9 cellular contexts compared by ENCODE assay signal in the genomic region with DNA sequence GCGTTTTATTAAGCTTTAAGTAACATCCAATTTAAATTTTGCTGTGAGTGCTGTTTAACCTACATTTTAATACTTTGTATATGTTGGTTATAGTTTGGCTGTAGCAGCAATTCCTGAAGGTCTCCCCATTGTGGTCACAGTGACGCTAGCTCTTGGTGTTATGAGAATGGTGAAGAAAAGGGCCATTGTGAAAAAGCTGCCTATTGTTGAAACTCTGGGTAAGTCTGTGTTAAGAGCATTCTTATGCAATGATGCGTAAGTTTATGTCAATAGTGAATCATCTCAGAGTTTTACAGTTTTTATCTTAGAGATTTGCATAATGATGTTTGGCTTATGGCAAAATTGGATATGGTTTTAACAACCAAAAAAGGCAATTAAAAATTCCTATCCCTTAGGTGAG.
DNase-seq lines count a peak whose midpoint lies in the region; ATAC-seq and TF ChIP-seq lines count a peak whose summit lies in the region.
"Had no signal": no experiment of that assay in that cellular context is flagged by ENCODE, and none has a peak within 500 bp of the region (broad histone marks: within the 10 kb centered on the region; RNA-seq: fewer than 3 reads in every experiment).

No MANE protein-coding gene starts in this region.

- no peak for TF ChIP-seq CTCF in fibroblast of the aortic adventitia (IDR thresholded peaks at IDR 0.05; ENCODE audit: insufficient read depth, low read length)

- peak; percentile 36 for ATAC-seq in sciatic nerve

- intact Hi-C loops in sciatic nerve (cut with DNase I), result no loop called here

- DNase-seq in HCEC 1CT (peak; percentile 95), SIG-M5 (lab: John Stamatoyannopoulos, UW) (peak; percentile 7), fibroblast of the aortic adventitia (ENCODE audit: low read depth) (peak; percentile 96), sciatic nerve (ENCODE audit: low spot score) (no peak), mucosa of gallbladder (ENCODE audit: low spot score) (no peak), SKM-1 (lab: John Stamatoyannopoulos, UW; ENCODE audit: unreplicated experiment) (no peak), NCI-H1417 (lab: John Stamatoyannopoulos, UW) (no peak)
- DNase-seq in activated CD4-positive, alpha-beta T cell treated with anti-CD3 and anti-CD28 coated beads for 1 hour, result no peak
- DNase-seq: NCI-H187 treated with DMSO at 0.1 percent for 48 hours had no signal

- no peak overlapping the region for H3K4me3 ChIP-seq in fibroblast of the aortic adventitia (ENCODE audit: low read depth, low read length)

Comparison
In these comparisons a context has a peak if more than half of its experiments do, and no peak if none do; other contexts are left out.
1. DNase-seq: peak in HCEC 1CT (single experiment), SIG-M5 (single experiment) and fibroblast of the aortic adventitia (single experiment); none in sciatic nerve (single experiment), activated CD4-positive, alpha-beta T cell treated with anti-CD3 and anti-CD28 coated beads for 1 hour (single experiment), mucosa of gallbladder (single experiment), SKM-1 (single experiment) and NCI-H1417 (0 of 3).